ENCODE assay signal across 8 cellular contexts in genomic region chr12:120292411-120292660, GRCh38. TPM values are rescaled to one million over a fixed set of nuclear protein-coding genes. Genes with fewer than 3 reads are reported as not detected.
DNase-seq lines count a peak whose midpoint lies in the region; ATAC-seq and TF ChIP-seq lines count a peak whose summit lies in the region.

No MANE protein-coding gene starts in this region.

- no peak for TF ChIP-seq EP300 in tibial nerve (IDR thresholded peaks at IDR 0.05)

- intact Hi-C loops in activated CD8-positive, alpha-beta T cell treated with anti-CD3 and anti-CD28 coated beads for 36 hours (cut with micrococcal nuclease) = no loop called here
- intact Hi-C loops in left colon (cut with DNase I, micrococcal nuclease) = no loop called here

- TF ChIP-seq CTCF in activated CD8-positive, alpha-beta T cell treated with anti-CD3 and anti-CD28 coated beads for 36 hours (IDR thresholded peaks at IDR 0.05) = no peak
- TF ChIP-seq CTCF in tibial nerve (IDR thresholded peaks at IDR 0.05) = no peak

- peak overlapping the region; percentile 77 to 97 (median 93) for H3K4me2 ChIP-seq in BLaER1 treated with 17β-estradiol and CSF1 and Interleukin-3, amounts not matched to agents 10 nM and 100 nM

- H3K4me3 ChIP-seq in BLaER1 treated with 17β-estradiol and CSF1 and Interleukin-3, amounts not matched to agents 10 nM and 100 nM = peak overlapping the region; percentile 60 to 77 (median 70)
- peak overlapping the region; percentile 68 for H3K4me3 ChIP-seq in H7 (ENCODE audit: insufficient read depth, low read depth, low read length)
- peak overlapping the region; percentile 33 to 66 (median 62) for H3K4me3 ChIP-seq in tibial nerve

- no peaks in the 10 kb centered on the region for H3K9me3 Mint-ChIP-seq in activated CD8-positive, alpha-beta T cell treated with anti-CD3 and anti-CD28 coated beads for 36 hours

- no peaks in the 10 kb centered on the region for H3K9me3 ChIP-seq in BLaER1 treated with 17β-estradiol and CSF1 and Interleukin-3, amounts not matched to agents 10 nM and 100 nM (replicated peaks in 1 of 11)
- H3K9me3 ChIP-seq in tibial nerve = no peaks in the 10 kb centered on the region

- H3K4me3 Mint-ChIP-seq in activated CD8-positive, alpha-beta T cell treated with anti-CD3 and anti-CD28 coated beads for 36 hours = no peak overlapping the region

- H3K36me3 ChIP-seq in BLaER1 treated with 17β-estradiol and CSF1 and Interleukin-3, amounts not matched to agents 10 nM and 100 nM = no peaks in the 10 kb centered on the region
- H3K36me3 ChIP-seq in H7 (replicated peaks; ENCODE audit: control insufficient read depth, insufficient read depth, low read length) (no peaks in the 10 kb centered on the region), tibial nerve (no peaks in the 10 kb centered on the region)

- peaks cover 19 to 33% (median 22%) of the 10 kb centered on the region in 10 experiments for H3K4me1 ChIP-seq in BLaER1 treated with 17β-estradiol and CSF1 and Interleukin-3, amounts not matched to agents 10 nM and 100 nM
- peaks cover 0 to 22% (median 3%) of the 10 kb centered on the region in 4 donors for H3K4me1 ChIP-seq in tibial nerve

- ATAC-seq in activated CD8-positive, alpha-beta T cell treated with anti-CD3 and anti-CD28 coated beads for 36 hours = peak; percentile 3
- ATAC-seq in left colon = peak; percentile 16

- H3K27me3 ChIP-seq in BLaER1 treated with 17β-estradiol and CSF1 and Interleukin-3, amounts not matched to agents 10 nM and 100 nM = no peaks in the 10 kb centered on the region
- H3K27me3 ChIP-seq in H7 (ENCODE audit: control insufficient read depth, insufficient read depth, low read length) (no peaks in the 10 kb centered on the region), tibial nerve (no peaks in the 10 kb centered on the region)

- H3K36me3 Mint-ChIP-seq in activated CD8-positive, alpha-beta T cell treated with anti-CD3 and anti-CD28 coated beads for 36 hours (ENCODE audit: low read depth) = no peaks in the 10 kb centered on the region

- H3K4me1 Mint-ChIP-seq in activated CD8-positive, alpha-beta T cell treated with anti-CD3 and anti-CD28 coated beads for 36 hours (ENCODE audit: low read depth) = peaks cover 10% of the 10 kb centered on the region

- no peaks in the 10 kb centered on the region for H3K27me3 Mint-ChIP-seq in activated CD8-positive, alpha-beta T cell treated with anti-CD3 and anti-CD28 coated beads for 36 hours

- peak overlapping the region; percentile 94 to 100 (median 98) for H3K9ac ChIP-seq in BLaER1 treated with 17β-estradiol and CSF1 and Interleukin-3, amounts not matched to agents 10 nM and 100 nM

- peaks cover 0 to 8% (median 0%) of the 10 kb centered on the region in 11 experiments; a peak in 1 of 22 replicates for H4K20me1 ChIP-seq in BLaER1 treated with 17β-estradiol and CSF1 and Interleukin-3, amounts not matched to agents 10 nM and 100 nM

- no peak for TF ChIP-seq POLR2A in tibial nerve (IDR thresholded peaks at IDR 0.05)

- no peak for DNase-seq in H7
- no peak for DNase-seq in activated CD8-positive, alpha-beta T cell treated with anti-CD3 and anti-CD28 coated beads for 36 hours
- no peak for DNase-seq in left colon
- DNase-seq in tibial nerve (ENCODE audit: low spot score in 2 of 2) = no peak
- DNase-seq in NCI-H82 treated with DMSO at 0.1 percent for 48 hours (lab: John Stamatoyannopoulos, UW; ENCODE audit: unreplicated experiment) = no peak
- DNase-seq in NOMO-1 treated with DMSO at 0.1 percent for 48 hours (lab: John Stamatoyannopoulos, UW; ENCODE audit: unreplicated experiment) = no peak
- DNase-seq in EL = no peak

- POLR2A ChIA-PET in activated CD8-positive, alpha-beta T cell treated with anti-CD3 and anti-CD28 coated beads for 36 hours (lab: Charles Lee) = interaction anchor here (0.7 to 7.8 kb wide), 38 partner anchors 8 to 584 kb away, joined by 3 to 394 read pairs (median 6); partner anchors contain the start of genes COX6A1, DYNLL1, GCN1 and MLEC

- H3K27ac Mint-ChIP-seq in activated CD8-positive, alpha-beta T cell treated with anti-CD3 and anti-CD28 coated beads for 36 hours = no peak overlapping the region

- CTCF ChIA-PET in activated CD8-positive, alpha-beta T cell treated with anti-CD3 and anti-CD28 coated beads for 36 hours (lab: Charles Lee) = interaction anchor here (2.9 to 6.9 kb wide), 5 partner anchors 10 to 91 kb away, joined by 11 to 114 read pairs (median 18); partner anchors contain the start of genes PXN, RPLP0 and SIRT4

- 0 to 1% methylated on average over 17 of the region's 17 CpGs for WGBS in tibial nerve, 2 donors

- H3K27ac ChIP-seq in BLaER1 treated with 17β-estradiol and CSF1 and Interleukin-3, amounts not matched to agents 10 nM and 100 nM = peak overlapping the region; percentile 97 to 100 (median 99)
- peak overlapping the region; percentile 90 to 96 (median 95) for H3K27ac ChIP-seq in tibial nerve

RNA-seq across cellular contexts. Expression of gene RNU4-2, which starts 0.6 kb away (rescaled TPM):
- total RNA-seq in H7 (2014; rRNA removed; shearing (Covaris generic)) = under 0.01 TPM in 2 replicates
- 1,000 to 10,000 TPM in 1 of 2 experiments, 100 to 1,000 TPM in 1; 923 to 1,303 TPM for total RNA-seq in activated CD8-positive, alpha-beta T cell treated with anti-CD3 and anti-CD28 coated beads for 36 hours
- total RNA-seq in left colon = 1,000 to 10,000 TPM; 7,104 to 9,174 TPM
- under 1 TPM; under 0.01 TPM for total RNA-seq in tibial nerve

RNA-seq across cellular contexts. Expression of gene RNU4-1, which starts 0.7 kb away (rescaled TPM):
- total RNA-seq in H7 (2014; rRNA removed; shearing (Covaris generic)) = under 0.01 TPM in 2 replicates
- 1,000 to 10,000 TPM in 1 of 2 experiments, 100 to 1,000 TPM in 1; 692 to 1,025 TPM for total RNA-seq in activated CD8-positive, alpha-beta T cell treated with anti-CD3 and anti-CD28 coated beads for 36 hours
- total RNA-seq in left colon (1,000 to 10,000 TPM; 2,546 to 2,662 TPM), tibial nerve (under 1 TPM in 3 of 4 donors, not detected in 1; under 0.01 TPM)

RNA-seq across cellular contexts. Expression of gene SIRT4, which starts 9.8 kb away (rescaled TPM):
- total RNA-seq in H7 (2014; rRNA removed; shearing (Covaris generic)) = 3.1 and 4.1 TPM in 2 replicates
- total RNA-seq in activated CD8-positive, alpha-beta T cell treated with anti-CD3 and anti-CD28 coated beads for 36 hours = 1 to 10 TPM; 2.7 to 3.3 TPM
- total RNA-seq in left colon = 1 to 10 TPM; 1.2 to 1.3 TPM
- 1 to 10 TPM in 3 of 4 donors, under 1 TPM in 1; 0.87 to 5.7 (median 1.9) TPM for total RNA-seq in tibial nerve

RNA-seq across cellular contexts. Expression of gene PXN, which starts 26.8 kb away (rescaled TPM):
- total RNA-seq in H7 (2014; rRNA removed; shearing (Covaris generic)) = 76.1 and 89.9 TPM in 2 replicates
- total RNA-seq in activated CD8-positive, alpha-beta T cell treated with anti-CD3 and anti-CD28 coated beads for 36 hours = 10 to 100 TPM; 40.2 to 45.3 TPM
- total RNA-seq in left colon (100 to 1,000 TPM; 161 to 164 TPM), tibial nerve (100 to 1,000 TPM; 217 to 428 (median 330) TPM)

RNA-seq across cellular contexts. Expression of gene PLA2G1B, which starts 35.2 kb away (rescaled TPM):
- not detected in 2 replicates for total RNA-seq in H7 (2014; rRNA removed; shearing (Covaris generic))
- under 1 TPM in 1 of 2 experiments, not detected in 1; 0.99 TPM for total RNA-seq in activated CD8-positive, alpha-beta T cell treated with anti-CD3 and anti-CD28 coated beads for 36 hours
- total RNA-seq in left colon (not detected), tibial nerve (10 to 100 TPM in 1 of 4 donors, not detected in 3; 11.4 TPM)

Comparison
In these comparisons a context has a peak if more than half of its experiments do, and no peak if none do; other contexts are left out.
1. RNA of gene RNU4-2, which starts 0.6 kb away (total RNA-seq): 7,104 to 9,174 TPM in left colon and 923 to 1,303 TPM in activated CD8-positive, alpha-beta T cell treated with anti-CD3 and anti-CD28 coated beads for 36 hours; under 0.01 TPM in H7 and under 0.01 TPM in tibial nerve; every median in the first group is over 100 times any median in the second.
2. RNA of gene RNU4-1, which starts 0.7 kb away (total RNA-seq): 2,546 to 2,662 TPM in left colon and 692 to 1,025 TPM in activated CD8-positive, alpha-beta T cell treated with anti-CD3 and anti-CD28 coated beads for 36 hours; under 0.01 TPM in H7 and under 0.01 TPM in tibial nerve; every median in the first group is over 100 times any median in the second.
3. Peak in every context shown above with its lines, with median percentiles within 50 percentile points of each other: H3K4me3 ChIP-seq.